17 cellular contexts compared by ENCODE assay signal in the genomic region with DNA sequence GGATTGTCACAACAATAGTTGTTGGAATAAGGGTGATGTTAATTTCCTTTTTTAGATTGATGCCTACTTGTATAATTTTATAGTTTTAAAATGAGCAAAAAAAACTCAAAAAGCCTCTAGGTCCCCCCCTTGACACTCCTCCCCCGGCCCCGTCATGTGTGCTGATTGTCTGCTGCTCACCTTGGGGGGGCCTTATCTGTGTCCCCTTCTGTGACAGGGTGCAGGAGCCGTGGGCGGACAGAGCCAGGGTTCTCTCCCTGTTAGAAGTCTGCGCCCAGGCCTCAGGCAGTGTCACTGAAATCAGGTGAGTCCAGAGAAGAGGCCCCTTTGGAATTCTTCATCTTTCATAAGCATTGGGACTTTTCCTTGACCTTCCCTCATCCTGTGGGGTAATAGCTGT. TPM values are rescaled to one million over a fixed set of nuclear protein-coding genes. Genes with fewer than 3 reads are reported as not detected.
DNase-seq lines count a peak whose midpoint lies in the region; ATAC-seq and TF ChIP-seq lines count a peak whose summit lies in the region.
"Had no signal": no experiment of that assay in that cellular context is flagged by ENCODE, and none has a peak within 500 bp of the region (broad histone marks: within the 10 kb centered on the region; RNA-seq: fewer than 3 reads in every experiment).

No MANE protein-coding gene starts in this region.

- CTCF ChIA-PET in CD4-positive, alpha-beta memory T cell (lab: Charles Lee; ENCODE audit: partially characterized antibody): interaction anchor here (2.2 to 3.7 kb wide), 2 partner anchors 19 to 100 kb away, joined by 6 to 27 read pairs; no protein-coding TSS in a partner anchor
- CTCF ChIA-PET in CD8-positive, alpha-beta T cell (lab: Charles Lee): interaction anchor here (0.6 to 3.5 kb wide), 3 partner anchors 19 to 100 kb away, joined by 3 to 23 read pairs (median 3); no protein-coding TSS in a partner anchor

- H3K4me3 ChIP-seq in CD4-positive, alpha-beta memory T cell (ENCODE audit: low read length in 2 of 2): no peak overlapping the region
- H3K4me3 ChIP-seq in CD8-positive, alpha-beta T cell (ENCODE audit: low read depth, low read length): no peak overlapping the region
- H3K4me3 ChIP-seq: SJSA1 had no signal

- H3K4me3 Mint-ChIP-seq in CD4-positive, alpha-beta memory T cell: no peak overlapping the region
- H3K4me3 Mint-ChIP-seq in CD8-positive, alpha-beta T cell: no peak overlapping the region
- H3K4me3 Mint-ChIP-seq in activated T-helper 2 cell treated with anti-CD3 and anti-CD28 coated beads, Interferon-gamma antibody, Interleukin-2, Interleukin-4, amounts not matched to agents 10 μg/mL and 5 μg/mL and 100 μg/mL, durations not matched to agents 14 hours and 24 hours and 36 hours (ENCODE audit: low read depth): no peak overlapping the region
- no peak overlapping the region for H3K4me3 Mint-ChIP-seq in naive thymus-derived CD8-positive, alpha-beta T cell
- H3K4me3 Mint-ChIP-seq: HFFc6 had no signal

- DNase-seq in CD4-positive, alpha-beta memory T cell: no peak
- no peak for DNase-seq in CD8-positive, alpha-beta T cell
- DNase-seq in activated T-helper 2 cell treated with anti-CD3 and anti-CD28 coated beads, Interferon-gamma antibody, Interleukin-2, Interleukin-4, amounts not matched to agents 10 μg/mL and 5 μg/mL and 100 μg/mL, durations not matched to agents 14 hours and 24 hours and 36 hours (ENCODE audit: low spot score): no peak
- DNase-seq in naive thymus-derived CD8-positive, alpha-beta T cell: peak in 1 of 10 donors; percentile 11
- no peak for DNase-seq in GOT3 (lab: John Stamatoyannopoulos, UW)
- DNase-seq in Kasumi-1 (lab: John Stamatoyannopoulos, UW): no peak
- DNase-seq: ACHN, C1 segment of cervical spinal cord, DMS79 treated with DMSO at 0.1 percent for 48 hours, HFFc6, NCI-H1105 treated with DMSO at 0.1 percent for 48 hours, NCI-H1694, NCI-H2081 treated with DMSO at 0.1 percent for 48 hours had no signal

- peaks cover 7 to 17% (median 11%) of the 10 kb centered on the region in 4 donors for H3K4me1 Mint-ChIP-seq in CD4-positive, alpha-beta memory T cell
- peaks cover 30% of the 10 kb centered on the region for H3K4me1 Mint-ChIP-seq in CD8-positive, alpha-beta T cell (ENCODE audit: low read depth)
- peaks cover 6% of the 10 kb centered on the region for H3K4me1 Mint-ChIP-seq in activated T-helper 2 cell treated with anti-CD3 and anti-CD28 coated beads, Interferon-gamma antibody, Interleukin-2, Interleukin-4, amounts not matched to agents 10 μg/mL and 5 μg/mL and 100 μg/mL, durations not matched to agents 14 hours and 24 hours and 36 hours (ENCODE audit: low read depth)
- H3K4me1 Mint-ChIP-seq in naive thymus-derived CD8-positive, alpha-beta T cell: peaks cover 18 to 38% (median 30%) of the 10 kb centered on the region in 4 donors

- no peaks in the 10 kb centered on the region for H3K27me3 Mint-ChIP-seq in CD4-positive, alpha-beta memory T cell
- no peaks in the 10 kb centered on the region for H3K27me3 Mint-ChIP-seq in CD8-positive, alpha-beta T cell (ENCODE audit: low read depth)
- H3K27me3 Mint-ChIP-seq in activated T-helper 2 cell treated with anti-CD3 and anti-CD28 coated beads, Interferon-gamma antibody, Interleukin-2, Interleukin-4, amounts not matched to agents 10 μg/mL and 5 μg/mL and 100 μg/mL, durations not matched to agents 14 hours and 24 hours and 36 hours (ENCODE audit: low read depth): no peaks in the 10 kb centered on the region
- H3K27me3 Mint-ChIP-seq in naive thymus-derived CD8-positive, alpha-beta T cell: no peaks in the 10 kb centered on the region
- H3K27me3 Mint-ChIP-seq: IgD-negative memory B cell had no signal

- H3K9me3 Mint-ChIP-seq in CD4-positive, alpha-beta memory T cell: peaks cover 0 to 6% (median 0%) of the 10 kb centered on the region in 8 donors
- no peaks in the 10 kb centered on the region for H3K9me3 Mint-ChIP-seq in CD8-positive, alpha-beta T cell
- H3K9me3 Mint-ChIP-seq in activated T-helper 2 cell treated with anti-CD3 and anti-CD28 coated beads, Interferon-gamma antibody, Interleukin-2, Interleukin-4, amounts not matched to agents 10 μg/mL and 5 μg/mL and 100 μg/mL, durations not matched to agents 14 hours and 24 hours and 36 hours: no peaks in the 10 kb centered on the region
- no peaks in the 10 kb centered on the region for H3K9me3 Mint-ChIP-seq in naive thymus-derived CD8-positive, alpha-beta T cell
- H3K9me3 Mint-ChIP-seq: HFFc6, IgD-negative memory B cell had no signal

- H3K4me1 ChIP-seq in CD4-positive, alpha-beta memory T cell (ENCODE audit: insufficient read depth, low read length): peaks cover 11% of the 10 kb centered on the region
- H3K4me1 ChIP-seq in CD8-positive, alpha-beta T cell (ENCODE audit: insufficient read depth, low read length): peaks cover 21% of the 10 kb centered on the region

- H3K36me3 Mint-ChIP-seq in CD4-positive, alpha-beta memory T cell: peaks cover 50 to 66% of the 10 kb centered on the region in 2 donors
- peaks cover 71% of the 10 kb centered on the region for H3K36me3 Mint-ChIP-seq in CD8-positive, alpha-beta T cell
- H3K36me3 Mint-ChIP-seq in activated T-helper 2 cell treated with anti-CD3 and anti-CD28 coated beads, Interferon-gamma antibody, Interleukin-2, Interleukin-4, amounts not matched to agents 10 μg/mL and 5 μg/mL and 100 μg/mL, durations not matched to agents 14 hours and 24 hours and 36 hours (ENCODE audit: low read depth): peaks cover 64% of the 10 kb centered on the region
- peaks cover 0 to 71% (median 24%) of the 10 kb centered on the region in 3 donors for H3K36me3 Mint-ChIP-seq in naive thymus-derived CD8-positive, alpha-beta T cell

- peaks cover 59% of the 10 kb centered on the region for H3K36me3 ChIP-seq in CD4-positive, alpha-beta memory T cell (ENCODE audit: insufficient read depth, low read length)
- H3K36me3 ChIP-seq in CD8-positive, alpha-beta T cell (ENCODE audit: insufficient read depth, low read length): peaks cover 42% of the 10 kb centered on the region

- H3K27me3 ChIP-seq in CD4-positive, alpha-beta memory T cell (ENCODE audit: insufficient read depth, low read length): no peaks in the 10 kb centered on the region
- no peaks in the 10 kb centered on the region for H3K27me3 ChIP-seq in CD8-positive, alpha-beta T cell (ENCODE audit: insufficient read depth, low read length)
- H3K27me3 ChIP-seq: SJSA1 had no signal

- ATAC-seq in CD8-positive, alpha-beta T cell: no peak
- ATAC-seq in naive thymus-derived CD8-positive, alpha-beta T cell: no peak
- no peak for ATAC-seq in HG02938 (IDR thresholded peaks at IDR 0.05; ENCODE audit: unreplicated experiment)
- ATAC-seq: Panc1 had no signal

- H3K27ac Mint-ChIP-seq in CD4-positive, alpha-beta memory T cell: peak overlapping the region in 5 of 7 donors; percentile 57 to 82 (median 76)
- peak overlapping the region; percentile 75 for H3K27ac Mint-ChIP-seq in CD8-positive, alpha-beta T cell
- peak overlapping the region; percentile 8 for H3K27ac Mint-ChIP-seq in activated T-helper 2 cell treated with anti-CD3 and anti-CD28 coated beads, Interferon-gamma antibody, Interleukin-2, Interleukin-4, amounts not matched to agents 10 μg/mL and 5 μg/mL and 100 μg/mL, durations not matched to agents 14 hours and 24 hours and 36 hours
- peak overlapping the region in 7 of 10 donors; percentile 27 to 88 (median 68) for H3K27ac Mint-ChIP-seq in naive thymus-derived CD8-positive, alpha-beta T cell
- H3K27ac Mint-ChIP-seq: HFFc6 had no signal

- intact Hi-C loops in CD4-positive, alpha-beta memory T cell (cut with micrococcal nuclease): no loop called here
- intact Hi-C loops in CD8-positive, alpha-beta T cell (cut with DNase I, micrococcal nuclease): no loop called here
- intact Hi-C loops in activated T-helper 2 cell treated with anti-CD3 and anti-CD28 coated beads, Interferon-gamma antibody, Interleukin-2, Interleukin-4, amounts not matched to agents 10 μg/mL and 5 μg/mL and 100 μg/mL, durations not matched to agents 14 hours and 24 hours and 36 hours (cut with micrococcal nuclease): no loop called here

- POLR2A ChIA-PET in CD4-positive, alpha-beta memory T cell (lab: Charles Lee; ENCODE audit: partially characterized antibody): interaction anchor here (1.0 kb wide), 1 partner anchor 23 kb away, joined by 3 read pairs; no protein-coding TSS in a partner anchor
- POLR2A ChIA-PET in CD8-positive, alpha-beta T cell (lab: Charles Lee): no interaction called here
- POLR2A ChIA-PET in naive thymus-derived CD8-positive, alpha-beta T cell (lab: Charles Lee): interaction anchor here (1.0 to 1.2 kb wide), 2 partner anchors 18 to 24 kb away, joined by 3 to 4 read pairs; no protein-coding TSS in a partner anchor

- H3K9me3 ChIP-seq in CD4-positive, alpha-beta memory T cell (ENCODE audit: control insufficient read depth in 1 of 2, low read length in 2 of 2): no peaks in the 10 kb centered on the region
- H3K9me3 ChIP-seq in CD8-positive, alpha-beta T cell (ENCODE audit: low read length): no peaks in the 10 kb centered on the region
- H3K9me3 ChIP-seq: SJSA1 had no signal

- no peak overlapping the region for H3K27ac ChIP-seq in CD4-positive, alpha-beta memory T cell (ENCODE audit: low read depth, low read length)
- no peak overlapping the region for H3K27ac ChIP-seq in CD8-positive, alpha-beta T cell (ENCODE audit: low read depth, low read length)
- H3K27ac ChIP-seq: SJSA1 had no signal

- TF ChIP-seq CTCF in CD8-positive, alpha-beta T cell (IDR thresholded peaks at IDR 0.05): no peak

RNA-seq across cellular contexts. Expression of a gene that starts 27.4 kb away (rescaled TPM):
- 1 to 10 TPM; 3.8 to 4.1 TPM for total RNA-seq in CD4-positive, alpha-beta memory T cell
- 1 to 10 TPM; 6.7 to 6.8 TPM for polyA plus RNA-seq in CD4-positive, alpha-beta memory T cell
- 1 to 10 TPM; 5.7 to 6.8 TPM for total RNA-seq in CD8-positive, alpha-beta T cell
- total RNA-seq in activated T-helper 2 cell treated with anti-CD3 and anti-CD28 coated beads, Interferon-gamma antibody, Interleukin-2, Interleukin-4, amounts not matched to agents 10 μg/mL and 5 μg/mL and 100 μg/mL, durations not matched to agents 14 hours and 24 hours and 36 hours: 7.6 and 9.9 TPM in 2 replicates
- total RNA-seq in naive thymus-derived CD8-positive, alpha-beta T cell: 10 to 100 TPM in 1 of 2 experiments, 1 to 10 TPM in 1; 9.6 to 10.3 TPM
- polyA plus RNA-seq in naive thymus-derived CD8-positive, alpha-beta T cell: 10 to 100 TPM; 26.8 to 60.4 (median 30.4) TPM

Comparison
In these comparisons a context has a peak if more than half of its experiments do, and no peak if none do; other contexts are left out.
1. H3K27ac Mint-ChIP-seq: peak in every context shown above with its lines; median percentile 76 in CD4-positive, alpha-beta memory T cell; 75 in CD8-positive, alpha-beta T cell; 68 in naive thymus-derived CD8-positive, alpha-beta T cell; 8 in activated T-helper 2 cell treated with anti-CD3 and anti-CD28 coated beads, Interferon-gamma antibody, Interleukin-2, Interleukin-4, amounts not matched to agents 10 μg/mL and 5 μg/mL and 100 μg/mL, durations not matched to agents 14 hours and 24 hours and 36 hours.